Comparison of ENCODE assay signal across 9 cellular contexts in the genomic region with DNA sequence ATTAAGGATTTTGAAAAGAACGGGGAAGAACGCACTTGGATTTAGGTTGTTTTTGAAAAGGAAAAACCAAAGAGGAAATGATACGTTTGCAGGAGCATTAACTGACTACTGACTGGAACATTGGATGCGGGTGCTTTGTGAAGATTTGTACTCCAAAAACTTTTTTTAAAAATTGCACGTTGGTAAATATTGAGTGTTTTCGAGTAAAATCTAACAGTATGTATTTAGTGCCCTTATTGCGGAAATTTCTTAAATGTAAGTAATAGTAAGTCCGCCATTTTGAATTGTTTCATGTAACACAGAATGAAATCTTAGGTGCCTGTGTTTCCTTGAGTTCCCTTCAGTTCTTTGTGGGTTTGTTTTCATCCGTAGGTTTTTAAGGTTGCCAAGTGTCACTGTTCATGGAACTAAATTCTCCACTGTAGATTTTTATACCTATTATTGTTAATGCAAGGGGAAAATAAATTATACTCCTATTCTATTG. TPM values are rescaled to one million over a fixed set of nuclear protein-coding genes. Genes with fewer than 3 reads are reported as not detected.
DNase-seq lines count a peak whose midpoint lies in the region; ATAC-seq and TF ChIP-seq lines count a peak whose summit lies in the region.
"Had no signal": no experiment of that assay in that cellular context is flagged by ENCODE, and none has a peak within 500 bp of the region (broad histone marks: within the 10 kb centered on the region; RNA-seq: fewer than 3 reads in every experiment).

No MANE protein-coding gene starts in this region.

- peak overlapping the region; percentile 14 for H3K4me3 Mint-ChIP-seq in activated CD4-positive, alpha-beta memory T cell treated with anti-CD3 and anti-CD28 coated beads, Interleukin-2, amount 10 ng/mL, durations not matched to agents 7 days and 5 days

- CTCF ChIA-PET in activated CD4-positive, alpha-beta memory T cell treated with anti-CD3 and anti-CD28 coated beads, Interleukin-2, amount 10 ng/mL, durations not matched to agents 7 days and 5 days (lab: Charles Lee) = no interaction called here

- DNase-seq in BE2C (no peak), left kidney (ENCODE audit: low read depth, low spot score) (peak; percentile 9), DMS153 (lab: John Stamatoyannopoulos, UW) (no peak), hippocampal formation (lab: John Stamatoyannopoulos, UW) (no peak)
- no peak for DNase-seq in activated CD4-positive, alpha-beta memory T cell treated with anti-CD3 and anti-CD28 coated beads, Interleukin-2, amount 10 ng/mL, durations not matched to agents 7 days and 5 days
- DNase-seq: NCI-H1048 had no signal

- H3K27me3 Mint-ChIP-seq in activated CD4-positive, alpha-beta memory T cell treated with anti-CD3 and anti-CD28 coated beads, Interleukin-2, amount 10 ng/mL, durations not matched to agents 7 days and 5 days = peaks cover 31% of the 10 kb centered on the region

- POLR2A ChIA-PET in activated CD4-positive, alpha-beta memory T cell treated with anti-CD3 and anti-CD28 coated beads, Interleukin-2, amount 10 ng/mL, durations not matched to agents 7 days and 5 days (lab: Charles Lee) = no interaction called here

- peak; percentile 2 for ATAC-seq in GM21786 (IDR thresholded peaks at IDR 0.05; ENCODE audit: unreplicated experiment)
- no peak for ATAC-seq in HG03095 (IDR thresholded peaks at IDR 0.05; ENCODE audit: unreplicated experiment)
- ATAC-seq in HG03571 (IDR thresholded peaks at IDR 0.05; ENCODE audit: unreplicated experiment) = no peak

- TF ChIP-seq CTCF in BE2C (IDR thresholded peaks at IDR 0.05; ENCODE audit: low read depth, low read length) = no peak

- no peak overlapping the region for H3K27ac Mint-ChIP-seq in activated CD4-positive, alpha-beta memory T cell treated with anti-CD3 and anti-CD28 coated beads, Interleukin-2, amount 10 ng/mL, durations not matched to agents 7 days and 5 days

- no peaks in the 10 kb centered on the region for H3K36me3 ChIP-seq in BE2C

- no peaks in the 10 kb centered on the region for H3K9me3 ChIP-seq in BE2C

- no peaks in the 10 kb centered on the region for H3K27me3 ChIP-seq in BE2C

- H3K9me3 Mint-ChIP-seq in activated CD4-positive, alpha-beta memory T cell treated with anti-CD3 and anti-CD28 coated beads, Interleukin-2, amount 10 ng/mL, durations not matched to agents 7 days and 5 days = no peaks in the 10 kb centered on the region

- peaks cover 10% of the 10 kb centered on the region for H3K4me1 Mint-ChIP-seq in activated CD4-positive, alpha-beta memory T cell treated with anti-CD3 and anti-CD28 coated beads, Interleukin-2, amount 10 ng/mL, durations not matched to agents 7 days and 5 days

- peaks cover 4% of the 10 kb centered on the region; the same call in 1 of the 2 replicates for H3K4me1 ChIP-seq in BE2C

- peak overlapping the region; percentile 83 for H3K4me3 ChIP-seq in BE2C (ENCODE audit: low read depth, low read length)

- H3K36me3 Mint-ChIP-seq in activated CD4-positive, alpha-beta memory T cell treated with anti-CD3 and anti-CD28 coated beads, Interleukin-2, amount 10 ng/mL, durations not matched to agents 7 days and 5 days (ENCODE audit: low read depth) = no peaks in the 10 kb centered on the region

RNA-seq across cellular contexts. Expression of gene LIN28B, which starts 15.2 kb away (rescaled TPM):
- polyA plus RNA-seq in BE2C (2012; ENCODE audit: insufficient read depth, insufficient read length, low read depth) = 9.6 TPM
- total RNA-seq in activated CD4-positive, alpha-beta memory T cell treated with anti-CD3 and anti-CD28 coated beads, Interleukin-2, amount 10 ng/mL, durations not matched to agents 7 days and 5 days = not detected
